In genomic region chr7:111098011-111098925, GRCh38 we compare ENCODE assay signal across 8 cellular contexts. TPM values are rescaled to one million over a fixed set of nuclear protein-coding genes. Genes with fewer than 3 reads are reported as not detected.
DNase-seq lines count a peak whose midpoint lies in the region; ATAC-seq, FAIRE-seq and TF ChIP-seq lines count a peak whose summit lies in the region.

No MANE protein-coding gene starts in this region.

- no peaks in the 10 kb centered on the region for H3K79me2 ChIP-seq in keratinocyte (ENCODE audit: control insufficient read depth, insufficient read depth, low read length)

- H4K20me1 ChIP-seq in keratinocyte (ENCODE audit: control insufficient read depth, extremely low read depth, insufficient read depth, low read length) = no peaks in the 10 kb centered on the region

- H3K9me1 ChIP-seq in keratinocyte (ENCODE audit: control insufficient read depth, extremely low read depth, insufficient read depth, low read length) = no peaks in the 10 kb centered on the region

- H3K36me3 ChIP-seq in ascending aorta (no peaks in the 10 kb centered on the region), keratinocyte (ENCODE audit: control insufficient read depth in 2 of 2, extremely low read depth in 1 of 2, insufficient read depth in 2 of 2, low read length in 2 of 2) (no peaks in the 10 kb centered on the region), H7 (replicated peaks; ENCODE audit: control insufficient read depth, insufficient read depth, low read length) (no peaks in the 10 kb centered on the region)

- TF ChIP-seq CTCF in ascending aorta (IDR thresholded peaks at IDR 0.05) = peak; percentile 17 to 68 (median 45)
- TF ChIP-seq CTCF in keratinocyte (optimal IDR thresholded peaks at IDR 0.05 in 1 of 3, IDR thresholded peaks at IDR 0.05 in 1 of 3, conservative IDR thresholded peaks at IDR 0.05 in 1 of 3; ENCODE audit: extremely low read depth in 1 of 3, insufficient read depth in 2 of 3, low read length in 3 of 3) = peak; percentile 49 to 58 (median 50)

- H3K4me3 ChIP-seq in ascending aorta (no peak overlapping the region), keratinocyte (ENCODE audit: control insufficient read depth in 2 of 3, extremely low read depth in 1 of 3, insufficient read depth in 2 of 3, low read depth in 1 of 3, low read length in 3 of 3) (no peak overlapping the region), H7 (ENCODE audit: insufficient read depth, low read depth, low read length) (no peak overlapping the region)

- no peaks in the 10 kb centered on the region for H3K27me3 ChIP-seq in ascending aorta
- no peaks in the 10 kb centered on the region for H3K27me3 ChIP-seq in keratinocyte (ENCODE audit: control insufficient read depth, extremely low read depth, insufficient read depth, low read length)
- H3K27me3 ChIP-seq in H7 (ENCODE audit: control insufficient read depth, insufficient read depth, low read length) = 0 out of 2 replicates have a peak, but pooled peaks cover 1% of the 10 kb centered on the region

- no peak overlapping the region for H3K9ac ChIP-seq in keratinocyte (ENCODE audit: control insufficient read depth, extremely low read depth, insufficient read depth, low read length)

- H3K9me3 ChIP-seq in ascending aorta (no peaks in the 10 kb centered on the region), keratinocyte (ENCODE audit: control insufficient read depth, low read depth, low read length) (no peaks in the 10 kb centered on the region)

- peak; percentile 71 for DNase-seq in DMS53 treated with DMSO at 0.1 percent for 48 hours (lab: John Stamatoyannopoulos, UW; ENCODE audit: unreplicated experiment)
- DNase-seq in SK-MEL-5 (ENCODE audit: low read depth, low spot score) = peak; percentile 78
- DNase-seq in ascending aorta (ENCODE audit: low spot score in 2 of 2) = peak in 1 of 2 donors; percentile 62
- no peak for DNase-seq in keratinocyte (ENCODE audit: low read depth, low spot score)
- DNase-seq in stimulated activated naive CD4-positive, alpha-beta T cell (lab: John Stamatoyannopoulos, UW) = peak; percentile 39 to 70 (median 54)
- no peak for DNase-seq in H7

- in situ Hi-C loops in SK-MEL-5 (cut with HindIII; ENCODE audit: low pct_unique_long_range_greater_than_20kb, low sequenced_read_pairs) = no loop called here

- dilution Hi-C loops in keratinocyte (cut with MboI; ENCODE audit: extremely low pct_ligation_motif_present, low sequenced_read_pairs) = no loop called here

- H3K4me2 ChIP-seq in keratinocyte (ENCODE audit: control insufficient read depth, extremely low read depth, insufficient read depth, low read depth, low read length) = no peak overlapping the region

- H3K4me1 ChIP-seq in ascending aorta = no peaks in the 10 kb centered on the region
- H3K4me1 ChIP-seq in keratinocyte (ENCODE audit: control insufficient read depth, extremely low read depth, insufficient read depth, low read length) = no peaks in the 10 kb centered on the region

- no peak for FAIRE-seq in keratinocyte (lab: Jason Lieb, UNC)

- H2AFZ ChIP-seq in keratinocyte (ENCODE audit: control insufficient read depth, low read length) = no peak overlapping the region

- ATAC-seq in GM19467 (IDR thresholded peaks at IDR 0.05; ENCODE audit: unreplicated experiment) (peak; percentile 81), HG03521 (IDR thresholded peaks at IDR 0.05; ENCODE audit: unreplicated experiment) (peak; percentile 55)

- H3K27ac ChIP-seq in ascending aorta (no peak overlapping the region), keratinocyte (ENCODE audit: control insufficient read depth, insufficient read depth, low read length) (no peak overlapping the region)

- intact Hi-C loops in ascending aorta (cut with DNase I) = no loop called here

RNA-seq across cellular contexts. Expression of gene LRRN3, which starts 7.3 kb away (rescaled TPM):
- total RNA-seq in SK-MEL-5 (2014; rRNA removed; shearing (Covaris generic)) = 0.11 TPM in 1 of 2 replicates, not detected in the other
- polyA plus RNA-seq in SK-MEL-5 (2015; cell fraction: cytosol; rRNA removed) = not detected in 2 replicates
- not detected in 2 replicates for polyA plus RNA-seq in SK-MEL-5 (2015; cell fraction: nucleus; rRNA removed)
- 1.7 TPM for total RNA-seq in ascending aorta
- not detected in 3 replicates for polyA plus RNA-seq in keratinocyte
- polyA plus RNA-seq in keratinocyte (2011; ENCODE audit: low read depth) = not detected
- polyA plus RNA-seq in keratinocyte (2011; cell fraction: cytosol; rRNA removed) = not detected in 2 replicates
- not detected in 2 replicates for polyA plus RNA-seq in keratinocyte (2011; cell fraction: nucleus; rRNA removed)
- polyA plus RNA-seq in keratinocyte (2012; ENCODE audit: low replicate concordance) = 0.14 TPM in 1 of 2 replicates, not detected in the other
- polyA minus RNA-seq in keratinocyte = not detected in 3 replicates
- not detected for polyA minus RNA-seq in keratinocyte (2011; cell fraction: cytosol; rRNA and poly(A)+ RNA removed)
- polyA minus RNA-seq in keratinocyte (2011; cell fraction: nucleus; rRNA and poly(A)+ RNA removed) = not detected in 2 replicates
- total RNA-seq in H7 (2014; rRNA removed; shearing (Covaris generic)) = 0.15 and 0.31 TPM in 2 replicates

Comparison
In these comparisons a context has a peak if more than half of its experiments do, and no peak if none do; other contexts are left out.
1. DNase-seq: peak in DMS53 treated with DMSO at 0.1 percent for 48 hours (single experiment), SK-MEL-5 (single experiment) and stimulated activated naive CD4-positive, alpha-beta T cell (6 of 6); none in keratinocyte (single experiment) and H7 (single experiment).